In genomic region chr14:83300454-83301064, GRCh38 we compare ENCODE assay signal across 8 cellular contexts.
DNase-seq lines count a peak whose midpoint lies in the region; ATAC-seq, FAIRE-seq and TF ChIP-seq lines count a peak whose summit lies in the region.

No MANE protein-coding gene starts in this region.

- no peak overlapping the region for H2AFZ ChIP-seq in GM12878 (ENCODE audit: control insufficient read depth, low read depth, low read length)

- intact Hi-C loops in GM12878 (cut with micrococcal nuclease; ENCODE audit: unreplicated experiment) (loop anchor here (1.0 kb wide), 1 partner anchor 163 kb away; no protein-coding TSS in a partner anchor), lower lobe of right lung (cut with DNase I) (no loop called here)

- WGBS in GM12878 (ENCODE audit: insufficient coverage, insufficient replicate concordance, low lambda C conversion rate, missing lambda C conversion rate): 43% methylated on average over 1 of the region's 1 CpG

- CTCF ChIA-PET in GM12878 (lab: Yijun Ruan, JAX): interaction anchor here (0.6 to 3.0 kb wide), 20 partner anchors 9 to 1136 kb away, joined by 3 to 38 read pairs (median 3); no protein-coding TSS in a partner anchor

- H3K4me1 ChIP-seq in GM12878 (ENCODE audit: control insufficient read depth, insufficient read depth, low read length) (no peaks in the 10 kb centered on the region), lower lobe of right lung (no peaks in the 10 kb centered on the region)

- H4K20me1 ChIP-seq in GM12878 (ENCODE audit: control insufficient read depth, insufficient read depth): no peaks in the 10 kb centered on the region

- H3K36me3 ChIP-seq in GM12878 (ENCODE audit: control insufficient read depth in 2 of 2, insufficient read depth in 2 of 2, low read length in 1 of 2) (no peaks in the 10 kb centered on the region), lower lobe of right lung (no peaks in the 10 kb centered on the region)

- TF ChIP-seq POLR2A in GM12891 (IDR thresholded peaks at IDR 0.05; ENCODE audit: low read depth, low read length) (no peak), GM12878 (IDR thresholded peaks at IDR 0.05; ENCODE audit: low read depth, low read length) (no peak)

- peak; percentile 0 for DNase-seq in GM12891 (ENCODE audit: insufficient read length, low spot score)
- peak; percentile 68 for DNase-seq in NCI-H1105 treated with DMSO at 0.1 percent for 48 hours (lab: John Stamatoyannopoulos, UW)
- no peak for DNase-seq in GM12878 (ENCODE audit: low read depth, low spot score)
- DNase-seq in lower lobe of right lung: no peak
- DNase-seq in NCI-H774 (lab: John Stamatoyannopoulos, UW): no peak
- no peak for DNase-seq in activated CD4-positive, alpha-beta T cell treated with anti-CD3 and anti-CD28 coated beads for 48 hours

- H3K4me3 ChIP-seq in GM12878 (no peak overlapping the region), lower lobe of right lung (no peak overlapping the region)

- H3K27ac ChIP-seq in GM12878 (ENCODE audit: control insufficient read depth, insufficient read depth) (no peak overlapping the region), lower lobe of right lung (no peak overlapping the region)

- TF ChIP-seq CTCF in GM12878 (IDR thresholded peaks at IDR 0.05 in 2 of 3, conservative IDR thresholded peaks at IDR 0.05 in 1 of 3; ENCODE audit: control insufficient read depth in 2 of 3, extremely low read depth in 1 of 3, insufficient read depth in 1 of 3, low read depth in 3 of 3, low read length in 3 of 3) (peak; percentile 64 to 81 (median 80)), lower lobe of right lung (IDR thresholded peaks at IDR 0.05) (peak; percentile 70)

- FAIRE-seq in A204.1 (lab: Jason Lieb, UNC): peak; percentile 49
- peak; percentile 41 for FAIRE-seq in GM12891 (lab: Jason Lieb, UNC)
- FAIRE-seq in GM12878 (lab: Jason Lieb, UNC): no peak

- SMC1A ChIA-PET in GM12878 (lab: Charles Lee; ENCODE audit: uncharacterized antibody, unreplicated experiment): interaction anchor here (0.7 to 2.8 kb wide), 10 partner anchors 10 to 1310 kb away, joined by 3 to 20 read pairs (median 3); no protein-coding TSS in a partner anchor

- peak; percentile 87 for TF ChIP-seq RAD21 in GM12878 (IDR thresholded peaks at IDR 0.05; ENCODE audit: insufficient read depth, low read depth, low read length)

- H3K27me3 ChIP-seq in GM12878 (replicated peaks in 1 of 2; ENCODE audit: control insufficient read depth in 2 of 2, insufficient read depth in 2 of 2, low read length in 1 of 2) (no peaks in the 10 kb centered on the region), lower lobe of right lung (ENCODE audit: low read depth) (no peaks in the 10 kb centered on the region)

- no TSS peak for BruUV-seq in GM12878 (replicated peaks; lab: Mats Ljungman, UMichigan)

- RAD21 ChIA-PET in GM12878 (lab: Charles Lee; ENCODE audit: unreplicated experiment): interaction anchor here (0.6 to 2.1 kb wide), 4 partner anchors 99 to 165 kb away, joined by 3 to 8 read pairs (median 5); no protein-coding TSS in a partner anchor

- POLR2A ChIA-PET in GM12878 (lab: Charles Lee): no interaction called here

- TF ChIP-seq EP300 in GM12878 (IDR thresholded peaks at IDR 0.05; ENCODE audit: borderline replicate concordance in 1 of 2, control insufficient read depth in 1 of 2, low read depth in 2 of 2, low read length in 2 of 2): no peak

- H3K9ac ChIP-seq in GM12878 (ENCODE audit: control insufficient read depth, insufficient read depth, low read length): no peak overlapping the region

- no peaks in the 10 kb centered on the region for H3K9me3 ChIP-seq in GM12878 (replicated peaks; ENCODE audit: control insufficient read depth, insufficient read depth, low read length)
- no peaks in the 10 kb centered on the region for H3K9me3 ChIP-seq in lower lobe of right lung

- ATAC-seq in GM12878: peak; percentile 69
- peak in 1 of 2 donors; percentile 36 for ATAC-seq in lower lobe of right lung
- no peak for ATAC-seq in GM18498 (IDR thresholded peaks at IDR 0.05; ENCODE audit: unreplicated experiment)

- in situ Hi-C loops in GM12878 (cut with MboI): no loop called here

- H3K4me2 ChIP-seq in GM12878 (ENCODE audit: control insufficient read depth, insufficient read depth): no peak overlapping the region

- H3K79me2 ChIP-seq in GM12878 (ENCODE audit: control insufficient read depth, insufficient read depth, low read length): no peaks in the 10 kb centered on the region

TF ChIP-seq in GM12891, 5 proteins besides CTCF, POLR2A, EP300 and RAD21:
- TF ChIP-seq POU2F2 (IDR thresholded peaks at IDR 0.05; ENCODE audit: low read depth, low read length) (no peak), POLR2AphosphoS5 (IDR thresholded peaks at IDR 0.05; ENCODE audit: low read depth, low read length) (no peak), SPI1 (IDR thresholded peaks at IDR 0.05; ENCODE audit: low read depth, low read length) (no peak), PAX5 (IDR thresholded peaks at IDR 0.05; ENCODE audit: insufficient read depth, low read length, severe bottlenecking) (no peak), TAF1 (IDR thresholded peaks at IDR 0.05; ENCODE audit: low read depth, low read length) (no peak)

TF ChIP-seq in GM12878, 131 proteins besides CTCF, POLR2A, EP300 and RAD21 (continues in another document):
- TF ChIP-seq, protein P1, sequence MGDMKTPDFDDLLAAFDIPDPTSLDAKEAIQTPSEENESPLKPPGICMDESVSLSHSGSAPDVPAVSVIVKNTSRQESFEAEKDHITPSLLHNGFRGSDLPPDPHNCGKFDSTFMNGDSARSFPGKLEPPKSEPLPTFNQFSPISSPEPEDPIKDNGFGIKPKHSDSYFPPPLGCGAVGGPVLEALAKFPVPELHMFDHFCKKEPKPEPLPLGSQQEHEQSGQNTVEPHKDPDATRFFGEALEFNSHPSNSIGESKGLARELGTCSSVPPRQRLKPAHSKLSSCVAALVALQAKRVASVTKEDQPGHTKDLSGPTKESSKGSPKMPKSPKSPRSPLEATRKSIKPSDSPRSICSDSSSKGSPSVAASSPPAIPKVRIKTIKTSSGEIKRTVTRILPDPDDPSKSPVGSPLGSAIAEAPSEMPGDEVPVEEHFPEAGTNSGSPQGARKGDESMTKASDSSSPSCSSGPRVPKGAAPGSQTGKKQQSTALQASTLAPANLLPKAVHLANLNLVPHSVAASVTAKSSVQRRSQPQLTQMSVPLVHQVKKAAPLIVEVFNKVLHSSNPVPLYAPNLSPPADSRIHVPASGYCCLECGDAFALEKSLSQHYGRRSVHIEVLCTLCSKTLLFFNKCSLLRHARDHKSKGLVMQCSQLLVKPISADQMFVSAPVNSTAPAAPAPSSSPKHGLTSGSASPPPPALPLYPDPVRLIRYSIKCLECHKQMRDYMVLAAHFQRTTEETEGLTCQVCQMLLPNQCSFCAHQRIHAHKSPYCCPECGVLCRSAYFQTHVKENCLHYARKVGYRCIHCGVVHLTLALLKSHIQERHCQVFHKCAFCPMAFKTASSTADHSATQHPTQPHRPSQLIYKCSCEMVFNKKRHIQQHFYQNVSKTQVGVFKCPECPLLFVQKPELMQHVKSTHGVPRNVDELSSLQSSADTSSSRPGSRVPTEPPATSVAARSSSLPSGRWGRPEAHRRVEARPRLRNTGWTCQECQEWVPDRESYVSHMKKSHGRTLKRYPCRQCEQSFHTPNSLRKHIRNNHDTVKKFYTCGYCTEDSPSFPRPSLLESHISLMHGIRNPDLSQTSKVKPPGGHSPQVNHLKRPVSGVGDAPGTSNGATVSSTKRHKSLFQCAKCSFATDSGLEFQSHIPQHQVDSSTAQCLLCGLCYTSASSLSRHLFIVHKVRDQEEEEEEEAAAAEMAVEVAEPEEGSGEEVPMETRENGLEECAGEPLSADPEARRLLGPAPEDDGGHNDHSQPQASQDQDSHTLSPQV (IDR thresholded peaks at IDR 0.05): 0 out of 2 replicates have a peak, but pooled peaks have one; percentile 35
- TF ChIP-seq ZBTB4 (CRISPR knock-in tag; IDR thresholded peaks at IDR 0.05) (no peak), RELA (IDR thresholded peaks at IDR 0.05; ENCODE audit: borderline replicate concordance, partially characterized antibody) (no peak), HDAC6 (IDR thresholded peaks at IDR 0.05; ENCODE audit: unreplicated experiment) (no peak), SUPT20H (IDR thresholded peaks at IDR 0.05; ENCODE audit: borderline replicate concordance, control insufficient read depth, low read depth, low read length) (no peak), EED (IDR thresholded peaks at IDR 0.05; ENCODE audit: low read depth) (no peak), ZNF24 (IDR thresholded peaks at IDR 0.05) (0 out of 2 replicates have a peak, but pooled peaks have one; percentile 31), SMC3 (IDR thresholded peaks at IDR 0.05; ENCODE audit: borderline replicate concordance, low read length) (peak; percentile 62; the same call in 1 of the 2 replicates), RB1 (IDR thresholded peaks at IDR 0.05; ENCODE audit: borderline replicate concordance) (peak; percentile 22; the same call in 1 of the 2 replicates), IRF4 (IDR thresholded peaks at IDR 0.05; ENCODE audit: low read depth, low read length) (no peak), NR2F1 (conservative IDR thresholded peaks at IDR 0.05) (no peak)

Comparison
In these comparisons a context has a peak if more than half of its experiments do, and no peak if none do; other contexts are left out.
1. DNase-seq: peak in GM12891 (single experiment) and NCI-H1105 treated with DMSO at 0.1 percent for 48 hours (single experiment); none in GM12878 (single experiment), lower lobe of right lung (single experiment), NCI-H774 (single experiment) and activated CD4-positive, alpha-beta T cell treated with anti-CD3 and anti-CD28 coated beads for 48 hours (single experiment).